In the genomic region with DNA sequence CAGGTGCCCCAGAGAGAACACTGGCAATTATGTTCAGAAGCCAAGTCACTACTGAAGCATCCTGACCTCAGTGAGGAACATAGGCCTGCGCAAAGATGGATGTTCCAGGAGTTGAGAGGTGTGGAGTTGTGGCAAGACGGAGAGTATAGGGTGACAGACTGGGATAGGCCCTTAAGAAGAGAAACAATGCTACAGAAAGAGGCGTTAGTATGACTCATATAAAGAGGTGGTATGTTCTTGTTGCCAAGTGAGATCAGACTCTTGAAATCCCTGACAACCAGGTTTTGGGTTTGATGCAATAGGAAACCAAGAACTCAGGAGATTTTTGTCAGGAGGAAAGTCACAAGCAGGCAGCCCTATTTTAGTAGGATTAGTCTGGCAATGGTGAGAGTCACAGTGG, we compare ENCODE assay signal across 19 cellular contexts.
DNase-seq lines count a peak whose midpoint lies in the region; ATAC-seq and TF ChIP-seq lines count a peak whose summit lies in the region.
"Had no signal": no experiment of that assay in that cellular context is flagged by ENCODE, and none has a peak within 500 bp of the region (broad histone marks: within the 10 kb centered on the region; RNA-seq: fewer than 3 reads in every experiment).

No MANE protein-coding gene starts in this region.

- peak overlapping the region; percentile 91 for H2BK15ac ChIP-seq in mesenchymal stem cell (ENCODE audit: low read depth, poor library complexity, severe bottlenecking)

- H4K20me1 ChIP-seq in GM23338 (replicated peaks; ENCODE audit: insufficient read depth) = no peaks in the 10 kb centered on the region

- H3K4ac ChIP-seq in mesenchymal stem cell (ENCODE audit: low read depth in 1 of 2, low read length in 2 of 2) = peak overlapping the region; percentile 61 to 91

- peak overlapping the region; percentile 54 for H2BK120ac ChIP-seq in mesenchymal stem cell (ENCODE audit: low read depth, low read length)

- H3K27ac ChIP-seq in GM23338 (ENCODE audit: low read depth) (no peak overlapping the region), mesenchymal stem cell (ENCODE audit: low read length, poor library complexity, severe bottlenecking) (no peak overlapping the region), right cardiac atrium (ENCODE audit: low read length) (no peak overlapping the region), Peyer's patch (no peak overlapping the region)
- H3K27ac ChIP-seq: gastroesophageal sphincter, KMS-11 had no signal

- H3K4me1 ChIP-seq in GM23338 (ENCODE audit: insufficient read depth) (no peaks in the 10 kb centered on the region), mesenchymal stem cell (ENCODE audit: control insufficient read depth, insufficient read depth, low read depth, low read length) (no peaks in the 10 kb centered on the region), right cardiac atrium (ENCODE audit: control insufficient read depth, insufficient read depth, low read length) (peaks cover 1% of the 10 kb centered on the region), Peyer's patch (no peaks in the 10 kb centered on the region)
- H3K4me1 ChIP-seq: gastroesophageal sphincter had no signal

- no peak overlapping the region for H2AK5ac ChIP-seq in mesenchymal stem cell (ENCODE audit: low read length, severe bottlenecking)

- no peak overlapping the region; the same call in 1 of the 2 replicates for H3K27ac Mint-ChIP-seq in GM23338
- no peak overlapping the region for H3K27ac Mint-ChIP-seq in activated T-helper 2 cell treated with anti-CD3 and anti-CD28 coated beads, Interferon-gamma antibody, Interleukin-2, Interleukin-4, amounts not matched to agents 10 μg/mL and 5 μg/mL and 100 μg/mL, durations not matched to agents 14 hours and 24 hours and 36 hours
- H3K27ac Mint-ChIP-seq in naive thymus-derived CD8-positive, alpha-beta T cell = no peak overlapping the region
- H3K27ac Mint-ChIP-seq: CD4-positive, alpha-beta memory T cell; progenitor cell of endocrine pancreas had no signal

- 46% methylated on average over 3 of the region's 3 CpGs for WGBS in mesenchymal stem cell
- 87% methylated on average over 3 of the region's 3 CpGs for WGBS in right cardiac atrium

- H3K9me2 ChIP-seq in GM23338 (ENCODE audit: insufficient read depth) = no peaks in the 10 kb centered on the region
- H3K9me2 ChIP-seq: SK-N-SH had no signal

- H4K8ac ChIP-seq in mesenchymal stem cell (ENCODE audit: low read length) = peak overlapping the region; percentile 59

- ATAC-seq in GM23338 (no peak), right cardiac atrium (no peak)
- no peak for ATAC-seq in naive thymus-derived CD8-positive, alpha-beta T cell
- ATAC-seq: gastroesophageal sphincter had no signal

- no peaks in the 10 kb centered on the region for H3K9me3 Mint-ChIP-seq in GM23338
- peaks cover 3% of the 10 kb centered on the region for H3K9me3 Mint-ChIP-seq in activated T-helper 2 cell treated with anti-CD3 and anti-CD28 coated beads, Interferon-gamma antibody, Interleukin-2, Interleukin-4, amounts not matched to agents 10 μg/mL and 5 μg/mL and 100 μg/mL, durations not matched to agents 14 hours and 24 hours and 36 hours
- peaks cover 0 to 12% (median 3%) of the 10 kb centered on the region in 9 donors for H3K9me3 Mint-ChIP-seq in naive thymus-derived CD8-positive, alpha-beta T cell

- H3K14ac ChIP-seq in mesenchymal stem cell (ENCODE audit: low read length in 2 of 2) = no peak overlapping the region

- H3K27me3 ChIP-seq in GM23338 (ENCODE audit: insufficient read depth) (no peaks in the 10 kb centered on the region), mesenchymal stem cell (ENCODE audit: control insufficient read depth in 1 of 2, insufficient read depth in 1 of 2, low read length in 2 of 2) (no peaks in the 10 kb centered on the region), right cardiac atrium (ENCODE audit: control insufficient read depth, insufficient read depth) (no peaks in the 10 kb centered on the region), Peyer's patch (no peaks in the 10 kb centered on the region)
- H3K27me3 ChIP-seq: gastroesophageal sphincter had no signal

- no peak overlapping the region for H3K4me2 ChIP-seq in GM23338
- H3K4me2 ChIP-seq in mesenchymal stem cell (ENCODE audit: low read length, poor library complexity, severe bottlenecking) = no peak overlapping the region
- H3K4me2 ChIP-seq: KMS-11, SK-N-SH had no signal

- no peak for TF ChIP-seq POLR2A in Peyer's patch (IDR thresholded peaks at IDR 0.05)

- H3K79me2 ChIP-seq in GM23338 (replicated peaks; ENCODE audit: insufficient read depth) = no peaks in the 10 kb centered on the region

- 0 out of 2 replicates have a peak overlapping the region, but pooled peaks have one; percentile 11 for H2AFZ ChIP-seq in GM23338
- no peak overlapping the region for H2AFZ ChIP-seq in mesenchymal stem cell (ENCODE audit: low read depth, low read length)

- H3K9me3 ChIP-seq in mesenchymal stem cell (ENCODE audit: control insufficient read depth, low read length) (no peaks in the 10 kb centered on the region), right cardiac atrium (ENCODE audit: control insufficient read depth, low read length) (no peaks in the 10 kb centered on the region), Peyer's patch (no peaks in the 10 kb centered on the region)
- H3K9me3 ChIP-seq: gastroesophageal sphincter, SK-N-SH had no signal

- no peaks in the 10 kb centered on the region for H3K79me1 ChIP-seq in mesenchymal stem cell (replicated peaks; ENCODE audit: low read length, poor library complexity, severe bottlenecking)

- H3K9ac ChIP-seq in mesenchymal stem cell (ENCODE audit: low read length) = peak overlapping the region; percentile 69
- H3K9ac ChIP-seq: KMS-11, SK-N-SH had no signal

- DNase-seq in GM23338 (ENCODE audit: low spot score) (no peak), NCI-H2196 treated with DMSO at 0.1 percent for 48 hours (lab: John Stamatoyannopoulos, UW; ENCODE audit: unreplicated experiment) (peak; percentile 15), cardiac fibroblast (ENCODE audit: low read depth in 2 of 2) (peak; percentile 76 to 81), mesenchymal stem cell (peak; percentile 66), right cardiac atrium (no peak), Peyer's patch (no peak)
- no peak for DNase-seq in activated T-helper 2 cell treated with anti-CD3 and anti-CD28 coated beads, Interferon-gamma antibody, Interleukin-2, Interleukin-4, amounts not matched to agents 10 μg/mL and 5 μg/mL and 100 μg/mL, durations not matched to agents 14 hours and 24 hours and 36 hours (ENCODE audit: low spot score)
- no peak for DNase-seq in naive thymus-derived CD8-positive, alpha-beta T cell
- DNase-seq: activated CD4-positive, alpha-beta T cell treated with anti-CD3 and anti-CD28 coated beads for 4 hours; activated naive CD4-positive, alpha-beta T cell treated with anti-CD3 and anti-CD28 coated beads, Interleukin-2, amount 50 U/mL, for 16 hours; CD4-positive, alpha-beta memory T cell; effector memory CD4-positive, alpha-beta T cell; NCI-H1105 treated with DMSO at 0.1 percent for 48 hours; NCI-H446 treated with DMSO at 0.1 percent for 48 hours; SK-N-SH; stimulated activated CD4-positive, alpha-beta T cell treated with anti-CD3 and anti-CD28 coated beads, Interleukin-15, amount 100 ng/mL, for 24 hours had no signal

- no peaks in the 10 kb centered on the region for H3K36me3 Mint-ChIP-seq in GM23338 (ENCODE audit: low read depth)
- H3K36me3 Mint-ChIP-seq in activated T-helper 2 cell treated with anti-CD3 and anti-CD28 coated beads, Interferon-gamma antibody, Interleukin-2, Interleukin-4, amounts not matched to agents 10 μg/mL and 5 μg/mL and 100 μg/mL, durations not matched to agents 14 hours and 24 hours and 36 hours (ENCODE audit: low read depth) = no peaks in the 10 kb centered on the region
- H3K36me3 Mint-ChIP-seq in naive thymus-derived CD8-positive, alpha-beta T cell = no peaks in the 10 kb centered on the region
- H3K36me3 Mint-ChIP-seq: CD4-positive, alpha-beta memory T cell had no signal

- H3F3A ChIP-seq in GM23338 (replicated peaks; ENCODE audit: low read depth) = no peaks in the 10 kb centered on the region

- H3K23ac ChIP-seq in mesenchymal stem cell (ENCODE audit: low read length in 2 of 2) = peak overlapping the region in 1 of 2 experiments; percentile 72

- H2BK5ac ChIP-seq in mesenchymal stem cell (ENCODE audit: low read depth, low read length, poor library complexity, severe bottlenecking) = no peak overlapping the region

- H3K4me1 Mint-ChIP-seq in GM23338 = peaks cover 4% of the 10 kb centered on the region; the same call in 2 of the 3 replicates
- H3K4me1 Mint-ChIP-seq in activated T-helper 2 cell treated with anti-CD3 and anti-CD28 coated beads, Interferon-gamma antibody, Interleukin-2, Interleukin-4, amounts not matched to agents 10 μg/mL and 5 μg/mL and 100 μg/mL, durations not matched to agents 14 hours and 24 hours and 36 hours (ENCODE audit: low read depth) = no peaks in the 10 kb centered on the region
- H3K4me1 Mint-ChIP-seq in naive thymus-derived CD8-positive, alpha-beta T cell = no peaks in the 10 kb centered on the region
- H3K4me1 Mint-ChIP-seq: CD4-positive, alpha-beta memory T cell had no signal

- POLR2A ChIA-PET in naive thymus-derived CD8-positive, alpha-beta T cell (lab: Charles Lee) = no interaction called here

- H3K4me3 ChIP-seq in GM23338 = no peak overlapping the region
- no peak overlapping the region for H3K4me3 ChIP-seq in cardiac fibroblast (replicated peaks in 1 of 2; ENCODE audit: low read depth in 2 of 2, low read length in 2 of 2)
- no peak overlapping the region for H3K4me3 ChIP-seq in mesenchymal stem cell (ENCODE audit: insufficient read depth in 1 of 2, low read depth in 1 of 2, low read length in 2 of 2)
- H3K4me3 ChIP-seq in right cardiac atrium (ENCODE audit: low read length) = no peak overlapping the region
- H3K4me3 ChIP-seq in Peyer's patch = no peak overlapping the region
- H3K4me3 ChIP-seq: gastroesophageal sphincter had no signal

- TF ChIP-seq CTCF in GM23338 (conservative IDR thresholded peaks at IDR 0.05; ENCODE audit: low read depth in 2 of 2) = no peak
- TF ChIP-seq CTCF in cardiac fibroblast (IDR thresholded peaks at IDR 0.05; ENCODE audit: low read depth, low read length) = no peak
- no peak for TF ChIP-seq CTCF in Peyer's patch (IDR thresholded peaks at IDR 0.05)

- no peaks in the 10 kb centered on the region for H3K36me3 ChIP-seq in GM23338 (ENCODE audit: insufficient read depth)
- no peaks in the 10 kb centered on the region for H3K36me3 ChIP-seq in mesenchymal stem cell (ENCODE audit: control insufficient read depth in 1 of 2, insufficient read depth in 2 of 2, low read depth in 1 of 2, low read length in 2 of 2)
- H3K36me3 ChIP-seq in Peyer's patch = no peaks in the 10 kb centered on the region
- H3K36me3 ChIP-seq: gastroesophageal sphincter had no signal

- H3K18ac ChIP-seq in mesenchymal stem cell (ENCODE audit: low read depth in 1 of 2, low read length in 2 of 2) = peak overlapping the region; percentile 92 to 93

- peak overlapping the region; percentile 83 to 88 for H2BK12ac ChIP-seq in mesenchymal stem cell (ENCODE audit: low read length in 2 of 2)

- intact Hi-C loops in activated T-helper 2 cell treated with anti-CD3 and anti-CD28 coated beads, Interferon-gamma antibody, Interleukin-2, Interleukin-4, amounts not matched to agents 10 μg/mL and 5 μg/mL and 100 μg/mL, durations not matched to agents 14 hours and 24 hours and 36 hours (cut with micrococcal nuclease) = no loop called here
- intact Hi-C loops in right cardiac atrium (cut with DNase I) = no loop called here

- H4K91ac ChIP-seq in mesenchymal stem cell (ENCODE audit: low read length) = peak overlapping the region; percentile 86

- no peaks in the 10 kb centered on the region for H3K27me3 Mint-ChIP-seq in GM23338 (ENCODE audit: insufficient read depth, low read depth, poor library complexity)
- no peaks in the 10 kb centered on the region for H3K27me3 Mint-ChIP-seq in activated T-helper 2 cell treated with anti-CD3 and anti-CD28 coated beads, Interferon-gamma antibody, Interleukin-2, Interleukin-4, amounts not matched to agents 10 μg/mL and 5 μg/mL and 100 μg/mL, durations not matched to agents 14 hours and 24 hours and 36 hours (ENCODE audit: low read depth)
- H3K27me3 Mint-ChIP-seq in naive thymus-derived CD8-positive, alpha-beta T cell = no peaks in the 10 kb centered on the region
- H3K27me3 Mint-ChIP-seq: CD4-positive, alpha-beta memory T cell; progenitor cell of endocrine pancreas had no signal

- H3K4me3 Mint-ChIP-seq in GM23338 = no peak overlapping the region
- no peak overlapping the region for H3K4me3 Mint-ChIP-seq in activated T-helper 2 cell treated with anti-CD3 and anti-CD28 coated beads, Interferon-gamma antibody, Interleukin-2, Interleukin-4, amounts not matched to agents 10 μg/mL and 5 μg/mL and 100 μg/mL, durations not matched to agents 14 hours and 24 hours and 36 hours (ENCODE audit: low read depth)
- no peak overlapping the region for H3K4me3 Mint-ChIP-seq in naive thymus-derived CD8-positive, alpha-beta T cell
- H3K4me3 Mint-ChIP-seq: CD4-positive, alpha-beta memory T cell had no signal

Comparison
In these comparisons a context has a peak if more than half of its experiments do, and no peak if none do; other contexts are left out.
1. DNase-seq: peak in NCI-H2196 treated with DMSO at 0.1 percent for 48 hours (single experiment), cardiac fibroblast (2 of 2) and mesenchymal stem cell (single experiment); none in GM23338 (single experiment), activated T-helper 2 cell treated with anti-CD3 and anti-CD28 coated beads, Interferon-gamma antibody, Interleukin-2, Interleukin-4, amounts not matched to agents 10 μg/mL and 5 μg/mL and 100 μg/mL, durations not matched to agents 14 hours and 24 hours and 36 hours (single experiment), right cardiac atrium (0 of 3), naive thymus-derived CD8-positive, alpha-beta T cell (0 of 10) and Peyer's patch (0 of 3).